ENCODE assay signal across 29 cellular contexts in the genomic region with DNA sequence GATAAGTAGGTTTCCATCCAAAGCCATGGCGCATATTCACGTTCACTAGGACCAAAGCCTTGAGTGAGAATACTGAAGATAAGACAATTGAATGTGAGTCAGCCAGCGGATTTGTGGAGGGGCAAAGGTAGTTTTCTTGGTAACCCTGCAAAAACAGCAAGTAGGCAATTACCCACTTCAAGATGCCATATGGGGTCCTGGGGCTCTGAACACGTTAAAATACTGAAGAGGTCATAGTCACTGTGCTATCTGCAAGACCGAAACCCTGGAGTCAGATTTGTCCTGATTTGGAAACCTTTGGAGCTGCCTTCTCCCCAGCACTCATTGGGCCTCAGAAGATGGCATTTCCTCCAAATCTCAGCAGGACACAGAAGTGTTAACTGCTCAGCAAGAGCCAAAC.
"Had no signal": no experiment of that assay in that cellular context is flagged by ENCODE, and none has a peak within 500 bp of the region (broad histone marks: within the 10 kb centered on the region; RNA-seq: fewer than 3 reads in every experiment).

No MANE protein-coding gene starts in this region.

- H3K9me3 Mint-ChIP-seq: stimulated activated memory B cell treated with anti-CD40 and anti-IgM and Interleukin-4, amounts not matched to agents 10 μg/mL and 1 μg/mL and 100 μg/mL, for 72 hours; type B pancreatic cell had no signal

- H3K4me1 ChIP-seq: stomach, suprapubic skin, testis, thyroid gland, tibial artery, tibial nerve, transverse colon, upper lobe of left lung, upper lobe of right lung, uterus, vagina had no signal

- H3K27me3 Mint-ChIP-seq: stimulated activated memory B cell treated with anti-CD40 and anti-IgM and Interleukin-4, amounts not matched to agents 10 μg/mL and 1 μg/mL and 100 μg/mL, for 72 hours; stimulated activated naive B cell treated with anti-CD40 and anti-IgM and Interleukin-4, amounts not matched to agents 10 μg/mL and 1 μg/mL and 100 μg/mL, for 72 hours; stimulated activated naive CD8-positive, alpha-beta T cell treated with anti-CD3 and anti-CD28 coated beads, Interleukin-15, amount 100 ng/mL, for 72 hours; stimulated activated naive CD8-positive, alpha-beta T cell treated with anti-CD3 and anti-CD28 coated beads, Interleukin-15, Interleukin-2, amounts not matched to agents 100 ng/mL and 50 ng/mL, for 24 hours; type B pancreatic cell had no signal

- DNase-seq: stimulated activated CD4-positive, alpha-beta T cell treated with anti-CD3 and anti-CD28 coated beads, Interleukin-2, amount 100 ng/mL, for 48 hours; stimulated activated CD4-positive, alpha-beta T cell treated with anti-CD3 and anti-CD28 coated beads, Interleukin-4, amount 100 ng/mL, for 1 hour; stimulated activated CD4-positive, alpha-beta T cell treated with anti-CD3 and anti-CD28 coated beads, Interleukin-4, amount 100 ng/mL, for 24 hours; stimulated activated CD4-positive, alpha-beta T cell treated with anti-CD3 and anti-CD28 coated beads, Interleukin-4, amount 100 ng/mL, for 4 hours; stimulated activated CD8-positive, alpha-beta memory T cell treated with anti-CD3 and anti-CD28 coated beads, Interleukin-4, amount 100 ng/mL, for 48 hours; stimulated activated naive B cell treated with anti-CD40 and anti-IgM and Interleukin-4, amounts not matched to agents 10 μg/mL and 1 μg/mL and 100 μg/mL, for 72 hours; stimulated activated naive CD4-positive, alpha-beta T cell; stimulated activated naive CD4-positive, alpha-beta T cell treated with Interleukin-2 at 50 U/mL for 16 hours; stimulated activated naive CD8-positive, alpha-beta T cell treated with anti-CD3 and anti-CD28 coated beads, Interleukin-15, amount 100 ng/mL, for 72 hours; stimulated activated naive CD8-positive, alpha-beta T cell treated with anti-CD3 and anti-CD28 coated beads, Interleukin-15, Interleukin-2, amounts not matched to agents 100 U/mL and 50 U/mL, for 24 hours; stomach; substantia nigra; testis; thyroid gland; tibial artery; transverse colon; trophoblast cell; upper lobe of left lung; upper lobe of right lung; uterus had no signal

- H3K27me3 ChIP-seq: stomach, suprapubic skin, testis, thyroid gland, tibial artery, tibial nerve, transverse colon, upper lobe of left lung, upper lobe of right lung, uterus, vagina had no signal

- H3K4me1 Mint-ChIP-seq: stimulated activated effector memory CD8-positive, alpha-beta T cell treated with anti-CD3 and anti-CD28 coated beads, Interleukin-12 subunit alpha, Interleukin-12 subunit beta, amount 100 ng/mL, for 72 hours; stimulated activated memory B cell treated with anti-CD40 and anti-IgM and Interleukin-4, amounts not matched to agents 10 μg/mL and 1 μg/mL and 100 μg/mL, for 72 hours; stimulated activated naive B cell treated with anti-CD40 and anti-IgM and Interleukin-4, amounts not matched to agents 10 μg/mL and 1 μg/mL and 100 μg/mL, for 72 hours had no signal

- H3K9me3 ChIP-seq: stomach, suprapubic skin, testis, thoracic aorta, thyroid gland, tibial artery, tibial nerve, transverse colon, upper lobe of left lung, upper lobe of right lung, uterus, vagina had no signal

- H3K36me3 ChIP-seq: stomach, suprapubic skin, thoracic aorta, thyroid gland, tibial artery, tibial nerve, transverse colon, upper lobe of left lung, upper lobe of right lung, uterus, vagina had no signal

- FAIRE-seq: urothelium cell line had no signal

- H3K4me3 ChIP-seq: stomach, suprapubic skin, testis, thoracic aorta, thyroid gland, tibial artery, tibial nerve, transverse colon, upper lobe of left lung, upper lobe of right lung, uterus, vagina had no signal

- H3K27ac ChIP-seq: stomach, suprapubic skin, testis, thoracic aorta, thyroid gland, tibial artery, tibial nerve, transverse colon, upper lobe of left lung, upper lobe of right lung, uterus, vagina had no signal

- H3K4me3 Mint-ChIP-seq: stimulated activated effector memory CD8-positive, alpha-beta T cell treated with anti-CD3 and anti-CD28 coated beads, Interleukin-12 subunit alpha, Interleukin-12 subunit beta, amount 100 ng/mL, for 72 hours; stimulated activated memory B cell treated with anti-CD40 and anti-IgM and Interleukin-4, amounts not matched to agents 10 μg/mL and 1 μg/mL and 100 μg/mL, for 72 hours; stimulated activated naive B cell treated with anti-CD40 and anti-IgM and Interleukin-4, amounts not matched to agents 10 μg/mL and 1 μg/mL and 100 μg/mL, for 72 hours; stimulated activated naive CD8-positive, alpha-beta T cell treated with anti-CD3 and anti-CD28 coated beads, Interleukin-15, amount 100 ng/mL, for 72 hours; stimulated activated naive CD8-positive, alpha-beta T cell treated with anti-CD3 and anti-CD28 coated beads, Interleukin-15, Interleukin-2, amounts not matched to agents 100 ng/mL and 50 ng/mL, for 24 hours; type B pancreatic cell had no signal

- H3K36me3 Mint-ChIP-seq: stimulated activated effector memory CD8-positive, alpha-beta T cell treated with anti-CD3 and anti-CD28 coated beads, Interleukin-12 subunit alpha, Interleukin-12 subunit beta, amount 100 ng/mL, for 72 hours; stimulated activated memory B cell treated with anti-CD40 and anti-IgM and Interleukin-4, amounts not matched to agents 10 μg/mL and 1 μg/mL and 100 μg/mL, for 72 hours; stimulated activated naive B cell treated with anti-CD40 and anti-IgM and Interleukin-4, amounts not matched to agents 10 μg/mL and 1 μg/mL and 100 μg/mL, for 72 hours; type B pancreatic cell had no signal

- H3K27ac Mint-ChIP-seq: stimulated activated effector memory CD8-positive, alpha-beta T cell treated with anti-CD3 and anti-CD28 coated beads, Interleukin-12 subunit alpha, Interleukin-12 subunit beta, amount 100 ng/mL, for 72 hours; stimulated activated memory B cell treated with anti-CD40 and anti-IgM and Interleukin-4, amounts not matched to agents 10 μg/mL and 1 μg/mL and 100 μg/mL, for 72 hours; stimulated activated naive B cell treated with anti-CD40 and anti-IgM and Interleukin-4, amounts not matched to agents 10 μg/mL and 1 μg/mL and 100 μg/mL, for 72 hours; stimulated activated naive CD8-positive, alpha-beta T cell treated with anti-CD3 and anti-CD28 coated beads, Interleukin-15, amount 100 ng/mL, for 72 hours; stimulated activated naive CD8-positive, alpha-beta T cell treated with anti-CD3 and anti-CD28 coated beads, Interleukin-15, Interleukin-2, amounts not matched to agents 100 ng/mL and 50 ng/mL, for 24 hours; type B pancreatic cell had no signal
